Comparison of ENCODE assay signal across 30 cellular contexts in genomic region chr1:167532375-167532774, GRCh38. TPM values are rescaled to one million over a fixed set of nuclear protein-coding genes. Genes with fewer than 3 reads are reported as not detected.
"Had no signal": no experiment of that assay in that cellular context is flagged by ENCODE, and none has a peak within 500 bp of the region (broad histone marks: within the 10 kb centered on the region; RNA-seq: fewer than 3 reads in every experiment).

No MANE protein-coding gene starts in this region.

- H3K27me3 ChIP-seq: cardiac muscle cell, neutrophil, ovary, right atrium auricular region, suprapubic skin, tibial nerve had no signal

- H3K4me3 ChIP-seq: cardiac muscle cell, left ventricle myocardium inferior, ovary, prostate gland, right atrium auricular region, suprapubic skin, tibial nerve had no signal

- H3K36me3 ChIP-seq: cardiac muscle cell, left ventricle myocardium inferior, neutrophil, ovary, prostate gland, right atrium auricular region, suprapubic skin, tibial nerve, WERI-Rb-1 had no signal

- H3K4me1 ChIP-seq: foreskin keratinocyte, prostate gland, suprapubic skin had no signal

- H3K27me3 Mint-ChIP-seq: activated naive CD8-positive, alpha-beta T cell; dendritic cell treated with granulocyte-macrophage colony-stimulating factor and Interleukin-4, amounts not matched to agents 40 ng/mL and 50 ng/mL, for 4 days; stimulated activated naive CD8-positive, alpha-beta T cell treated with anti-CD3 and anti-CD28 coated beads, Interleukin-15, amount 100 ng/mL, for 72 hours had no signal

- H3K4me3 Mint-ChIP-seq: activated CD8-positive, alpha-beta T cell treated with anti-CD3 and anti-CD28 coated beads, Interleukin-2, amount 10 ng/mL, durations not matched to agents 7 days and 5 days; activated naive CD8-positive, alpha-beta T cell; dendritic cell treated with granulocyte-macrophage colony-stimulating factor and Interleukin-4, amounts not matched to agents 40 ng/mL and 50 ng/mL, for 4 days; immature natural killer cell; mesothelial cell of epicardium; natural killer cell; stimulated activated naive CD8-positive, alpha-beta T cell treated with anti-CD3 and anti-CD28 coated beads, Interleukin-15, amount 100 ng/mL, for 72 hours had no signal

- DNase-seq: activated CD4-positive, alpha-beta T cell treated with anti-CD3 and anti-CD28 coated beads for 1 hour; activated CD4-positive, alpha-beta T cell treated with anti-CD3 and anti-CD28 coated beads, Interleukin-2, amount 50 U/mL, for 1 hour; activated CD8-positive, alpha-beta T cell treated with anti-CD3 and anti-CD28 coated beads, Interleukin-2, amount 10 ng/mL, durations not matched to agents 7 days and 5 days; activated naive CD4-positive, alpha-beta T cell; activated T-cell treated with anti-CD3 and anti-CD28 coated beads, Interleukin-2, amount 50 U/mL, for 1 hour; effector CD4-positive, alpha-beta T cell; erythroblast; foreskin keratinocyte; immature natural killer cell; left ventricle myocardium inferior; mammary epithelial cell; natural killer cell; ovary; stimulated activated CD4-positive, alpha-beta T cell treated with anti-CD3 and anti-CD28 coated beads, Interleukin-1b, Interleukin-23, amount 100 ng/mL, for 48 hours; stimulated activated naive CD8-positive, alpha-beta T cell treated with anti-CD3 and anti-CD28 coated beads, Interleukin-15, amount 100 ng/mL, for 72 hours; T-helper 1 cell; WERI-Rb-1 had no signal

- H3K9me3 Mint-ChIP-seq: activated T-helper 2 cell treated with anti-CD3 and anti-CD28 coated beads, Interferon-gamma antibody, Interleukin-2, Interleukin-4, amounts not matched to agents 10 μg/mL and 5 μg/mL and 100 μg/mL, durations not matched to agents 14 hours and 24 hours and 36 hours; dendritic cell treated with granulocyte-macrophage colony-stimulating factor and Interleukin-4, amounts not matched to agents 40 ng/mL and 50 ng/mL, for 4 days; immature natural killer cell; mesothelial cell of epicardium; natural killer cell; stimulated activated naive CD8-positive, alpha-beta T cell treated with anti-CD3 and anti-CD28 coated beads, Interleukin-15, amount 100 ng/mL, for 72 hours had no signal

- H3K27ac ChIP-seq: foreskin keratinocyte, left ventricle myocardium inferior, neutrophil, ovary, prostate gland, right atrium auricular region, suprapubic skin, tibial nerve, WERI-Rb-1 had no signal

- ATAC-seq: activated CD8-positive, alpha-beta T cell treated with anti-CD3 and anti-CD28 coated beads, Interleukin-2, amount 10 ng/mL, durations not matched to agents 7 days and 5 days; foreskin keratinocyte; natural killer cell; stimulated activated naive CD8-positive, alpha-beta T cell treated with anti-CD3 and anti-CD28 coated beads, Interleukin-15, amount 100 ng/mL, for 72 hours had no signal

- H3K4me1 Mint-ChIP-seq: natural killer cell had no signal

- H3K36me3 Mint-ChIP-seq: activated naive CD8-positive, alpha-beta T cell; immature natural killer cell; mesothelial cell of epicardium; natural killer cell had no signal

- H3K27ac Mint-ChIP-seq: activated CD8-positive, alpha-beta T cell treated with anti-CD3 and anti-CD28 coated beads, Interleukin-2, amount 10 ng/mL, durations not matched to agents 7 days and 5 days; activated naive CD8-positive, alpha-beta T cell; activated T-helper 2 cell treated with anti-CD3 and anti-CD28 coated beads, Interferon-gamma antibody, Interleukin-2, Interleukin-4, amounts not matched to agents 10 μg/mL and 5 μg/mL and 100 μg/mL, durations not matched to agents 14 hours and 24 hours and 36 hours; dendritic cell treated with granulocyte-macrophage colony-stimulating factor and Interleukin-4, amounts not matched to agents 40 ng/mL and 50 ng/mL, for 4 days; mesothelial cell of epicardium; natural killer cell; stimulated activated naive CD8-positive, alpha-beta T cell treated with anti-CD3 and anti-CD28 coated beads, Interleukin-15, amount 100 ng/mL, for 72 hours had no signal

- H3K9me3 ChIP-seq: left ventricle myocardium inferior, neutrophil, ovary, prostate gland, right atrium auricular region, suprapubic skin, tibial nerve had no signal

RNA-seq across cellular contexts. Expression of gene CD247, which starts 14.0 kb away (rescaled TPM):
- total RNA-seq: fibroblast of lung, glomerular endothelial cell, kidney epithelial cell, mammary epithelial cell had no signal
- polyA plus RNA-seq: cardiac muscle cell, fibroblast of lung, foreskin keratinocyte had no signal
